14 cellular contexts compared by ENCODE assay signal in the genomic region with DNA sequence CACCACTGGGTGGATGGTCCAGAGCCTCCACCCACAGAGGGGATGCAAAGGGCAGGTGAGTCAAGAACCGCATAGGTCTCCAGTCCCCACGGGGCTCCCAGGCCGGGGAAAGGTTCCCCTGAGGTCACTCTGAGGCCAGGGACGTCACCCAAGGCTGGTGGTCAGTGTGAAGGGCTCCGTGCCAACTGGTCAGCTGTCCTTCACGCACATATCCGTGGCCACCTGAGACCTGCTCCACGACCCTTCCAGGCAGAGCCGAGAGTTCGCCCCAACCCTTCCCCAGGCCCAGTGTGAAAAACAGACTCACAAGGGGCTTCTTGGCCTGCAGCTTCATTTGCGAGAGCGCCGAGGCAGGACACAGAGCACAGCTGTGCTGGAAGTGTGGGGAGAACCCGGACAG. TPM values are rescaled to one million over a fixed set of nuclear protein-coding genes. Genes with fewer than 3 reads are reported as not detected.
A peak's percentile ranks its signal among the peaks of the same experiment; 100 is the strongest.
DNase-seq lines count a peak whose midpoint lies in the region; ATAC-seq and TF ChIP-seq lines count a peak whose summit lies in the region.
"Had no signal": no experiment of that assay in that cellular context is flagged by ENCODE, and none has a peak within 500 bp of the region (broad histone marks: within the 10 kb centered on the region; RNA-seq: fewer than 3 reads in every experiment).

No MANE protein-coding gene starts in this region.

- DNase-seq in activated T-cell treated with anti-CD3 and anti-CD28 coated beads, Interleukin-2, amount 50 U/mL, for 24 hours: no peak
- no peak for DNase-seq in activated T-cell treated with anti-CD3 and anti-CD28 coated beads, Interleukin-2, amount 50 U/mL, for 48 hours
- no peak for DNase-seq in CD4-positive, CD25-positive, alpha-beta regulatory T cell
- DNase-seq in T-helper 17 cell (no peak), progenitor cell of endocrine pancreas (ENCODE audit: low spot score, unreplicated experiment) (no peak), NCI-H1694 (lab: John Stamatoyannopoulos, UW) (no peak)
- no peak for DNase-seq in stimulated activated CD4-positive, alpha-beta T cell treated with anti-CD3 and anti-CD28 coated beads, Interleukin-4, amount 100 ng/mL, for 4 hours
- DNase-seq: 8988T; CD8-positive, alpha-beta memory T cell; COR-L47; DMS 273 treated with DMSO at 0.1 percent for 48 hours; DMS53 had no signal

- H3K4me3 ChIP-seq in CD4-positive, CD25-positive, alpha-beta regulatory T cell (ENCODE audit: low read depth, low read length): no peak overlapping the region
- H3K4me3 ChIP-seq: BLaER1 treated with 17β-estradiol and CSF1 and Interleukin-3, amounts not matched to agents 10 nM and 100 nM; HAP-1 had no signal

- peak overlapping the region; percentile 33 for H3K27ac Mint-ChIP-seq in activated T-cell treated with anti-CD3 and anti-CD28 coated beads, Interleukin-2, amount 50 U/mL, for 24 hours
- H3K27ac Mint-ChIP-seq in CD4-positive, CD25-positive, alpha-beta regulatory T cell: peak overlapping the region in 1 of 3 donors; percentile 42
- H3K27ac Mint-ChIP-seq in T-helper 17 cell: no peak overlapping the region
- H3K27ac Mint-ChIP-seq in progenitor cell of endocrine pancreas: no peak overlapping the region

- no peaks in the 10 kb centered on the region for H3K27me3 Mint-ChIP-seq in activated T-cell treated with anti-CD3 and anti-CD28 coated beads, Interleukin-2, amount 50 U/mL, for 24 hours
- peaks cover 5% of the 10 kb centered on the region for H3K27me3 Mint-ChIP-seq in CD4-positive, CD25-positive, alpha-beta regulatory T cell
- no peaks in the 10 kb centered on the region for H3K27me3 Mint-ChIP-seq in T-helper 17 cell
- no peaks in the 10 kb centered on the region for H3K27me3 Mint-ChIP-seq in progenitor cell of endocrine pancreas

- H3K9me3 ChIP-seq in CD4-positive, CD25-positive, alpha-beta regulatory T cell (ENCODE audit: control insufficient read depth in 2 of 2, low read length in 2 of 2): no peaks in the 10 kb centered on the region
- no peaks in the 10 kb centered on the region for H3K9me3 ChIP-seq in T-helper 17 cell (ENCODE audit: control insufficient read depth, low read length, poor library complexity, severe bottlenecking)
- H3K9me3 ChIP-seq: BLaER1 treated with 17β-estradiol and CSF1 and Interleukin-3, amounts not matched to agents 10 nM and 100 nM; HAP-1 had no signal

- H3K4me3 Mint-ChIP-seq in activated T-cell treated with anti-CD3 and anti-CD28 coated beads, Interleukin-2, amount 50 U/mL, for 24 hours: peak overlapping the region; percentile 6
- H3K4me3 Mint-ChIP-seq in CD4-positive, CD25-positive, alpha-beta regulatory T cell: peak overlapping the region in 3 of 4 donors; percentile 19 to 86 (median 60)
- peak overlapping the region; percentile 45 for H3K4me3 Mint-ChIP-seq in T-helper 17 cell
- H3K4me3 Mint-ChIP-seq in progenitor cell of endocrine pancreas (ENCODE audit: low read depth): peak overlapping the region; percentile 26

- peaks cover 15% of the 10 kb centered on the region for H3K36me3 ChIP-seq in CD4-positive, CD25-positive, alpha-beta regulatory T cell (ENCODE audit: control insufficient read depth, insufficient read depth, low read length)

- H3K27ac ChIP-seq in CD4-positive, CD25-positive, alpha-beta regulatory T cell (ENCODE audit: insufficient read depth, low read length, poor library complexity, severe bottlenecking): no peak overlapping the region
- H3K27ac ChIP-seq: BLaER1 treated with 17β-estradiol and CSF1 and Interleukin-3, amounts not matched to agents 10 nM and 100 nM had no signal

- H3K4me1 ChIP-seq in CD4-positive, CD25-positive, alpha-beta regulatory T cell (ENCODE audit: control insufficient read depth, insufficient read depth, low read length, poor library complexity, severe bottlenecking): peaks cover 24% of the 10 kb centered on the region

- H3K27me3 ChIP-seq in CD4-positive, CD25-positive, alpha-beta regulatory T cell (ENCODE audit: control insufficient read depth, insufficient read depth, low read length): no peaks in the 10 kb centered on the region
- H3K27me3 ChIP-seq: BLaER1 treated with 17β-estradiol and CSF1 and Interleukin-3, amounts not matched to agents 10 nM and 100 nM had no signal

- peaks cover 36% of the 10 kb centered on the region for H3K36me3 Mint-ChIP-seq in activated T-cell treated with anti-CD3 and anti-CD28 coated beads, Interleukin-2, amount 50 U/mL, for 24 hours (ENCODE audit: low read depth)
- H3K36me3 Mint-ChIP-seq in CD4-positive, CD25-positive, alpha-beta regulatory T cell: peaks cover 3% of the 10 kb centered on the region
- no peaks in the 10 kb centered on the region for H3K36me3 Mint-ChIP-seq in T-helper 17 cell (ENCODE audit: low read depth)
- H3K36me3 Mint-ChIP-seq in progenitor cell of endocrine pancreas (ENCODE audit: insufficient read depth): no peaks in the 10 kb centered on the region

- peaks cover 26% of the 10 kb centered on the region for H3K4me1 Mint-ChIP-seq in activated T-cell treated with anti-CD3 and anti-CD28 coated beads, Interleukin-2, amount 50 U/mL, for 24 hours (ENCODE audit: low read depth)
- H3K4me1 Mint-ChIP-seq in CD4-positive, CD25-positive, alpha-beta regulatory T cell: peaks cover 0 to 31% (median 11%) of the 10 kb centered on the region in 4 donors
- H3K4me1 Mint-ChIP-seq in T-helper 17 cell (peaks cover 25% of the 10 kb centered on the region), progenitor cell of endocrine pancreas (ENCODE audit: low read depth) (peaks cover 9% of the 10 kb centered on the region)

- ATAC-seq in CD4-positive, CD25-positive, alpha-beta regulatory T cell (ENCODE audit: low read depth in 2 of 2): no peak
- ATAC-seq in T-helper 17 cell: no peak

- TF ChIP-seq CTCF in progenitor cell of endocrine pancreas (IDR thresholded peaks at IDR 0.05; ENCODE audit: unreplicated experiment): no peak

- no peaks in the 10 kb centered on the region for H3K9me3 Mint-ChIP-seq in activated T-cell treated with anti-CD3 and anti-CD28 coated beads, Interleukin-2, amount 50 U/mL, for 24 hours
- H3K9me3 Mint-ChIP-seq in CD4-positive, CD25-positive, alpha-beta regulatory T cell: peaks cover 0 to 3% (median 0%) of the 10 kb centered on the region in 7 donors
- H3K9me3 Mint-ChIP-seq in progenitor cell of endocrine pancreas (ENCODE audit: low read depth): no peaks in the 10 kb centered on the region
- H3K9me3 Mint-ChIP-seq: CD8-positive, alpha-beta memory T cell had no signal

RNA-seq across cellular contexts. Expression of gene TSR3, which starts 2.8 kb away (rescaled TPM):
- 31.5 TPM for total RNA-seq in CD4-positive, CD25-positive, alpha-beta regulatory T cell
- 100 to 1,000 TPM in 1 of 4 donors, 10 to 100 TPM in 3; 81.1 to 103 (median 94.1) TPM for polyA plus RNA-seq in CD4-positive, CD25-positive, alpha-beta regulatory T cell
- total RNA-seq in T-helper 17 cell (10 to 100 TPM; 24.4 to 27.7 TPM), progenitor cell of endocrine pancreas (52.6 and 56.8 TPM in 2 replicates)

RNA-seq across cellular contexts. Expression of gene GNPTG, which starts 2.8 kb away (rescaled TPM):
- 44.1 TPM for total RNA-seq in CD4-positive, CD25-positive, alpha-beta regulatory T cell
- 10 to 100 TPM; 43.2 to 51.3 (median 46.3) TPM for polyA plus RNA-seq in CD4-positive, CD25-positive, alpha-beta regulatory T cell
- 10 to 100 TPM; 39.2 to 48.0 TPM for total RNA-seq in T-helper 17 cell
- 49.7 and 51.7 TPM in 2 replicates for total RNA-seq in progenitor cell of endocrine pancreas

RNA-seq across cellular contexts. Expression of gene BAIAP3, which starts 15.5 kb away (rescaled TPM):
- total RNA-seq in CD4-positive, CD25-positive, alpha-beta regulatory T cell: 3.1 TPM
- under 1 TPM; 0.11 to 0.79 (median 0.27) TPM for polyA plus RNA-seq in CD4-positive, CD25-positive, alpha-beta regulatory T cell
- 10 to 100 TPM; 11.8 to 20.0 TPM for total RNA-seq in T-helper 17 cell
- total RNA-seq in progenitor cell of endocrine pancreas: 17.5 and 18.2 TPM in 2 replicates

RNA-seq across cellular contexts. Expression of gene UBE2I, which starts 39.5 kb away (rescaled TPM):
- total RNA-seq in CD4-positive, CD25-positive, alpha-beta regulatory T cell: 205 TPM
- polyA plus RNA-seq in CD4-positive, CD25-positive, alpha-beta regulatory T cell: 100 to 1,000 TPM in 1 of 4 donors, 10 to 100 TPM in 3; 75.5 to 124 (median 89.6) TPM
- 100 to 1,000 TPM; 233 to 249 TPM for total RNA-seq in T-helper 17 cell
- 211 and 212 TPM in 2 replicates for total RNA-seq in progenitor cell of endocrine pancreas

Comparison
In these comparisons a context has a peak if more than half of its experiments do, and no peak if none do; other contexts are left out.
1. H3K4me3 Mint-ChIP-seq: peak in every context shown above with its lines; median percentile 60 in CD4-positive, CD25-positive, alpha-beta regulatory T cell; 45 in T-helper 17 cell; 26 in progenitor cell of endocrine pancreas; 6 in activated T-cell treated with anti-CD3 and anti-CD28 coated beads, Interleukin-2, amount 50 U/mL, for 24 hours.